ENCODE assay signal across 1 cellular context in the genomic region with DNA sequence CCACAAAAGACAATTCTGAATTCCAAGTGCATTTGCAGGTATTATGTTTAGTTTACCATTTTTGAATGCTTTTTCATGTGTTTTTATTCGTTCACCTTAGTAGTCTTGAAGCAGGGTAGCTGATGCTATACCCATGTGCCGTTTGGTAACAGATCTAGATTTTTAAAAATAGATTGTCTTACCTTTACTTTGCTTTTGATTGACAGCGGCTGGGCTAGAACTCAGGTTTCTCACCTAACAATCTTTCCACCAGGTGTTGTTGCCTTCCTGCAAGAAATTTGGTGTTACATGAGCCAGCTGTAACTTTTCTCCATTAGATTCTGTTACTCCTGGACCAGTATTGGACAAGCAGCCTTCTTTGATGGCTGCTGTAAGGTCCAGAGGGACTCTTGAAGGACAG.
TF ChIP-seq lines count a peak whose summit lies in the region.

No MANE protein-coding gene starts in this region.

TF ChIP-seq in HepG2, 621 proteins besides CTCF, POLR2A, EP300 and RAD21:
- TF ChIP-seq, protein P1, sequence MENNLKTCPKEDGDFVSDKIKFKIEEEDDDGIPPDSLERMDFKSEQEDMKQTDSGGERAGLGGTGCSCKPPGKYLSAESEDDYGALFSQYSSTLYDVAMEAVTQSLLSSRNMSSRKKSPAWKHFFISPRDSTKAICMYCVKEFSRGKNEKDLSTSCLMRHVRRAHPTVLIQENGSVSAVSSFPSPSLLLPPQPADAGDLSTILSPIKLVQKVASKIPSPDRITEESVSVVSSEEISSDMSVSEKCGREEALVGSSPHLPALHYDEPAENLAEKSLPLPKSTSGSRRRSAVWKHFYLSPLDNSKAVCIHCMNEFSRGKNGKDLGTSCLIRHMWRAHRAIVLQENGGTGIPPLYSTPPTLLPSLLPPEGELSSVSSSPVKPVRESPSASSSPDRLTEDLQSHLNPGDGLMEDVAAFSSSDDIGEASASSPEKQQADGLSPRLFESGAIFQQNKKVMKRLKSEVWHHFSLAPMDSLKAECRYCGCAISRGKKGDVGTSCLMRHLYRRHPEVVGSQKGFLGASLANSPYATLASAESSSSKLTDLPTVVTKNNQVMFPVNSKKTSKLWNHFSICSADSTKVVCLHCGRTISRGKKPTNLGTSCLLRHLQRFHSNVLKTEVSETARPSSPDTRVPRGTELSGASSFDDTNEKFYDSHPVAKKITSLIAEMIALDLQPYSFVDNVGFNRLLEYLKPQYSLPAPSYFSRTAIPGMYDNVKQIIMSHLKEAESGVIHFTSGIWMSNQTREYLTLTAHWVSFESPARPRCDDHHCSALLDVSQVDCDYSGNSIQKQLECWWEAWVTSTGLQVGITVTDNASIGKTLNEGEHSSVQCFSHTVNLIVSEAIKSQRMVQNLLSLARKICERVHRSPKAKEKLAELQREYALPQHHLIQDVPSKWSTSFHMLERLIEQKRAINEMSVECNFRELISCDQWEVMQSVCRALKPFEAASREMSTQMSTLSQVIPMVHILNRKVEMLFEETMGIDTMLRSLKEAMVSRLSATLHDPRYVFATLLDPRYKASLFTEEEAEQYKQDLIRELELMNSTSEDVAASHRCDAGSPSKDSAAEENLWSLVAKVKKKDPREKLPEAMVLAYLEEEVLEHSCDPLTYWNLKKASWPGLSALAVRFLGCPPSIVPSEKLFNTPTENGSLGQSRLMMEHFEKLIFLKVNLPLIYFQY (CRISPR knock-in tag; IDR thresholded peaks at IDR 0.05; ENCODE audit: borderline replicate concordance) = no peak
- TF ChIP-seq HOMEZ (CRISPR knock-in tag; IDR thresholded peaks at IDR 0.05; ENCODE audit: low read depth) (no peak), ISL2 (CRISPR knock-in tag; IDR thresholded peaks at IDR 0.05) (no peak), GABPA (IDR thresholded peaks at IDR 0.05; ENCODE audit: low read depth, low read length) (no peak), GABPA (CRISPR knock-in tag; IDR thresholded peaks at IDR 0.05; ENCODE audit: low read depth) (no peak), ZNF333 (CRISPR knock-in tag; IDR thresholded peaks at IDR 0.05; ENCODE audit: borderline replicate concordance) (no peak), TCF7L2 (IDR thresholded peaks at IDR 0.05; ENCODE audit: low read depth, low read length) (no peak), ZBTB7A (CRISPR knock-in tag; IDR thresholded peaks at IDR 0.05) (no peak), FOSL2 (CRISPR knock-in tag; IDR thresholded peaks at IDR 0.05) (no peak), ZNF430 (CRISPR knock-in tag; IDR thresholded peaks at IDR 0.05) (no peak), GATAD2A (CRISPR knock-in tag; IDR thresholded peaks at IDR 0.05) (no peak), KLF9 (CRISPR knock-in tag; IDR thresholded peaks at IDR 0.05; ENCODE audit: low read depth) (no peak), ZNF225 (CRISPR knock-in tag; IDR thresholded peaks at IDR 0.05) (no peak), ZNF354B (CRISPR knock-in tag; IDR thresholded peaks at IDR 0.05) (no peak), PAXIP1 (CRISPR knock-in tag; conservative IDR thresholded peaks at IDR 0.05) (no peak), ZNF562 (CRISPR knock-in tag; IDR thresholded peaks at IDR 0.05; ENCODE audit: borderline replicate concordance) (no peak)
- TF ChIP-seq, protein P2, sequence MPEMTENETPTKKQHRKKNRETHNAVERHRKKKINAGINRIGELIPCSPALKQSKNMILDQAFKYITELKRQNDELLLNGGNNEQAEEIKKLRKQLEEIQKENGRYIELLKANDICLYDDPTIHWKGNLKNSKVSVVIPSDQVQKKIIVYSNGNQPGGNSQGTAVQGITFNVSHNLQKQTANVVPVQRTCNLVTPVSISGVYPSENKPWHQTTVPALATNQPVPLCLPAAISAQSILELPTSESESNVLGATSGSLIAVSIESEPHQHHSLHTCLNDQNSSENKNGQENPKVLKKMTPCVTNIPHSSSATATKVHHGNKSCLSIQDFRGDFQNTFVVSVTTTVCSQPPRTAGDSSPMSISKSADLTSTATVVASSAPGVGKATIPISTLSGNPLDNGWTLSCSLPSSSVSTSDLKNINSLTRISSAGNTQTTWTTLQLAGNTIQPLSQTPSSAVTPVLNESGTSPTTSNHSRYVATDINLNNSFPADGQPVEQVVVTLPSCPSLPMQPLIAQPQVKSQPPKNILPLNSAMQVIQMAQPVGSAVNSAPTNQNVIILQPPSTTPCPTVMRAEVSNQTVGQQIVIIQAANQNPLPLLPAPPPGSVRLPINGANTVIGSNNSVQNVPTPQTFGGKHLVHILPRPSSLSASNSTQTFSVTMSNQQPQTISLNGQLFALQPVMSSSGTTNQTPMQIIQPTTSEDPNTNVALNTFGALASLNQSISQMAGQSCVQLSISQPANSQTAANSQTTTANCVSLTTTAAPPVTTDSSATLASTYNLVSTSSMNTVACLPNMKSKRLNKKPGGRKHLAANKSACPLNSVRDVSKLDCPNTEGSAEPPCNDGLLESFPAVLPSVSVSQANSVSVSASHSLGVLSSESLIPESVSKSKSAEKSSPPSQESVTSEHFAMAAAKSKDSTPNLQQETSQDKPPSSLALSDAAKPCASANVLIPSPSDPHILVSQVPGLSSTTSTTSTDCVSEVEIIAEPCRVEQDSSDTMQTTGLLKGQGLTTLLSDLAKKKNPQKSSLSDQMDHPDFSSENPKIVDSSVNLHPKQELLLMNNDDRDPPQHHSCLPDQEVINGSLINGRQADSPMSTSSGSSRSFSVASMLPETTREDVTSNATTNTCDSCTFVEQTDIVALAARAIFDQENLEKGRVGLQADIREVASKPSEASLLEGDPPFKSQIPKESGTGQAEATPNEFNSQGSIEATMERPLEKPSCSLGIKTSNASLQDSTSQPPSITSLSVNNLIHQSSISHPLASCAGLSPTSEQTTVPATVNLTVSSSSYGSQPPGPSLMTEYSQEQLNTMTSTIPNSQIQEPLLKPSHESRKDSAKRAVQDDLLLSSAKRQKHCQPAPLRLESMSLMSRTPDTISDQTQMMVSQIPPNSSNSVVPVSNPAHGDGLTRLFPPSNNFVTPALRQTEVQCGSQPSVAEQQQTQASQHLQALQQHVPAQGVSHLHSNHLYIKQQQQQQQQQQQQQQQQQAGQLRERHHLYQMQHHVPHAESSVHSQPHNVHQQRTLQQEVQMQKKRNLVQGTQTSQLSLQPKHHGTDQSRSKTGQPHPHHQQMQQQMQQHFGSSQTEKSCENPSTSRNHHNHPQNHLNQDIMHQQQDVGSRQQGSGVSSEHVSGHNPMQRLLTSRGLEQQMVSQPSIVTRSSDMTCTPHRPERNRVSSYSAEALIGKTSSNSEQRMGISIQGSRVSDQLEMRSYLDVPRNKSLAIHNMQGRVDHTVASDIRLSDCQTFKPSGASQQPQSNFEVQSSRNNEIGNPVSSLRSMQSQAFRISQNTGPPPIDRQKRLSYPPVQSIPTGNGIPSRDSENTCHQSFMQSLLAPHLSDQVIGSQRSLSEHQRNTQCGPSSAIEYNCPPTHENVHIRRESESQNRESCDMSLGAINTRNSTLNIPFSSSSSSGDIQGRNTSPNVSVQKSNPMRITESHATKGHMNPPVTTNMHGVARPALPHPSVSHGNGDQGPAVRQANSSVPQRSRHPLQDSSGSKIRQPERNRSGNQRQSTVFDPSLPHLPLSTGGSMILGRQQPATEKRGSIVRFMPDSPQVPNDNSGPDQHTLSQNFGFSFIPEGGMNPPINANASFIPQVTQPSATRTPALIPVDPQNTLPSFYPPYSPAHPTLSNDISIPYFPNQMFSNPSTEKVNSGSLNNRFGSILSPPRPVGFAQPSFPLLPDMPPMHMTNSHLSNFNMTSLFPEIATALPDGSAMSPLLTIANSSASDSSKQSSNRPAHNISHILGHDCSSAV (CRISPR knock-in tag; IDR thresholded peaks at IDR 0.05; ENCODE audit: borderline replicate concordance) = no peak
